23 cellular contexts compared by ENCODE assay signal in the genomic region with DNA sequence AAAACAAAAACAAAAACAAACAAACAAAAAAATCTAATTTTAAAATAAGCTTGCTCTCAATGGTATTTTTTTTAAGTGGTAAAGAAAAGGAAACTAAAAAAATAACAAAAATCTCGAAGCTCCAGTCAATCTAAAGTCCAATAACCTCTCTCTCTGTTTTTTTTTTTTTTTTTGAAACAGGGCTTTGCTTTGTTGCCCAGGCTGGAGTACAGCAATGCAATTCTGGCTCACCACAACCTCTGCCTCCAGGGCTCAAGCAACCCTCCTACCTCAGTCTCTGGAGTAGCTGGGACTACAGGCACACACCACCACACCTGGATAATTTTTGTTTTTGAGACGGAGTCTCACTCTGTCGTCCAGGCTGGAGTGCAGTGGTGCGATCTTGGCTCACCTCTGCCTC. TPM values are rescaled to one million over a fixed set of nuclear protein-coding genes. Genes with fewer than 3 reads are reported as not detected.
"Had no signal": no experiment of that assay in that cellular context is flagged by ENCODE, and none has a peak within 500 bp of the region (broad histone marks: within the 10 kb centered on the region; RNA-seq: fewer than 3 reads in every experiment).

No MANE protein-coding gene starts in this region.

- H3K9me3 ChIP-seq: lower lobe of right lung, mucosa of descending colon, ovary, right atrium auricular region, spleen, suprapubic skin, thoracic aorta, tibial artery, upper lobe of left lung, vagina had no signal

- H3K27me3 ChIP-seq: hepatocyte, ovary, right atrium auricular region, spleen, suprapubic skin, tibial artery, upper lobe of left lung, vagina had no signal

- DNase-seq: islet precursor cell; left ventricle myocardium superior; lower lobe of right lung; mesendoderm; midbrain; mucosa of descending colon; naive thymus-derived CD4-positive, alpha-beta T cell; ovary; stimulated activated CD4-positive, alpha-beta T cell treated with anti-CD3 and anti-CD28 coated beads, Interleukin-4, amount 100 ng/mL, for 24 hours; stimulated activated naive CD4-positive, alpha-beta T cell; tibial artery; upper lobe of left lung had no signal

- H3K4me1 ChIP-seq: lower lobe of right lung, right atrium auricular region, suprapubic skin, tibial artery, upper lobe of left lung, vagina had no signal

- H3K4me3 ChIP-seq: hepatocyte, lower lobe of right lung, mucosa of descending colon, ovary, right atrium auricular region, skin epidermis, spleen, suprapubic skin, thoracic aorta, tibial artery, upper lobe of left lung, vagina had no signal

- ATAC-seq: left ventricle myocardium superior; lower lobe of right lung; mucosa of descending colon; naive thymus-derived CD4-positive, alpha-beta T cell; natural killer cell treated with Interleukin-12 subunit alpha and Interleukin-12 subunit beta and Interleukin-15 and Interleukin-18, amount 100 ng/mL, for 72 hours; sciatic nerve; stimulated activated effector memory CD8-positive, alpha-beta T cell treated with anti-CD3 and anti-CD28 coated beads, Interleukin-12 subunit alpha, Interleukin-12 subunit beta, amount 100 ng/mL, for 72 hours had no signal

- H3K27ac ChIP-seq: hepatocyte, lower lobe of right lung, ovary, right atrium auricular region, spleen, suprapubic skin, thoracic aorta, tibial artery, upper lobe of left lung, vagina had no signal

- H3K36me3 ChIP-seq: lower lobe of right lung, ovary, right atrium auricular region, spleen, suprapubic skin, thoracic aorta, tibial artery, upper lobe of left lung, vagina had no signal

RNA-seq across cellular contexts. Expression of a gene that starts 25.9 kb away (rescaled TPM):
- total RNA-seq: left ventricle myocardium superior, subcutaneous adipose tissue had no signal
